In the genomic region with DNA sequence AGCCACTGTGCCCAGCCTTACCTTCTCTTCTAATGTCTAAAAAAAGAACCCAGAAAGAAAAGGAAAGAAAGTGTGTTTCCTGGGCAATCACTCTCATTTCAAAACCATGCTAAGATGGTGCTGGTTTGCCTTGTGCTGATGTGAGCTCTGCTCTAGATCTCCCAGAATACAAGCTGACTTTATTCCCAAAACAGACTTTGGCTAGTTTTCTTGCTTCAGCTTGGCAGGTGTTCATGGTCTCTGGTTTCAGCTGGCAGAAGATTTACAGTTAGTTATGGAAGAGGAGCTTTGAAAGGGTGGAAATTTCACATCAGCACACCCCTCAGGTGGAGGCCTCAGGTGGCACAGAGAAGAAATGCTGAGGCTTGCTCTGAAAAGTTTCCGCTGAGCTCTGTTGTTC, we compare ENCODE assay signal across 18 cellular contexts.
"Had no signal": no experiment of that assay in that cellular context is flagged by ENCODE, and none has a peak within 500 bp of the region (broad histone marks: within the 10 kb centered on the region; RNA-seq: fewer than 3 reads in every experiment).

No MANE protein-coding gene starts in this region.

- H3K4me3 ChIP-seq: heart left ventricle, left ventricle myocardium inferior, spleen, suprapubic skin had no signal

- DNase-seq: activated CD4-positive, alpha-beta T cell treated with anti-CD3 and anti-CD28 coated beads, Interleukin-2, amount 50 U/mL, for 48 hours; activated gamma-delta T cell treated with Interleukin-2 at 50 U/mL for 16 hours; activated naive CD8-positive, alpha-beta T cell treated with anti-CD3 and anti-CD28 coated beads, Interleukin-2, amount 10 ng/mL, durations not matched to agents 7 days and 5 days; activated T-cell treated with anti-CD3 and anti-CD28 coated beads, Interleukin-2, amount 50 U/mL, for 48 hours; endodermal cell; foreskin fibroblast; heart left ventricle; left ventricle myocardium inferior; mesendoderm; posterior cingulate gyrus; right cardiac atrium; spleen; stimulated activated CD4-positive, alpha-beta T cell treated with anti-CD3 and anti-CD28 coated beads, Interleukin-1b, Interleukin-23, amount 100 ng/mL, for 48 hours; stimulated activated naive B cell treated with anti-CD40 and anti-IgM and Interleukin-4, amounts not matched to agents 10 μg/mL and 1 μg/mL and 100 μg/mL, for 72 hours; SW 1271 had no signal

- ATAC-seq: activated CD4-positive, CD25-positive, alpha-beta regulatory T cell treated with anti-CD3 and anti-CD28 coated beads, Interleukin-2, amount 50 U/mL, for 24 hours; heart left ventricle; right cardiac atrium; stimulated activated naive B cell treated with anti-CD40 and anti-IgM and Interleukin-4, amounts not matched to agents 10 μg/mL and 1 μg/mL and 100 μg/mL, for 72 hours had no signal

- H3K27me3 ChIP-seq: heart left ventricle, spleen, suprapubic skin had no signal

- H3K36me3 ChIP-seq: heart left ventricle, left ventricle myocardium inferior, spleen, suprapubic skin had no signal

- H3K4me1 Mint-ChIP-seq: activated naive CD8-positive, alpha-beta T cell treated with anti-CD3 and anti-CD28 coated beads, Interleukin-2, amount 10 ng/mL, durations not matched to agents 7 days and 5 days; stimulated activated naive B cell treated with anti-CD40 and anti-IgM and Interleukin-4, amounts not matched to agents 10 μg/mL and 1 μg/mL and 100 μg/mL, for 72 hours had no signal

- H3K9me3 Mint-ChIP-seq: activated naive CD8-positive, alpha-beta T cell treated with anti-CD3 and anti-CD28 coated beads, Interleukin-2, amount 10 ng/mL, durations not matched to agents 7 days and 5 days; endodermal cell; stimulated activated naive B cell treated with anti-CD40 and anti-IgM and Interleukin-4, amounts not matched to agents 10 μg/mL and 1 μg/mL and 100 μg/mL, for 72 hours; T-helper 2 cell treated with Interferon-gamma antibody and Interleukin-4, amounts not matched to agents 5 μg/mL and 100 μg/mL, for 36 hours had no signal

- H3K4me1 ChIP-seq: heart left ventricle, left ventricle myocardium inferior, spleen, suprapubic skin had no signal

- H3K4me3 Mint-ChIP-seq: activated naive CD8-positive, alpha-beta T cell treated with anti-CD3 and anti-CD28 coated beads, Interleukin-2, amount 10 ng/mL, durations not matched to agents 7 days and 5 days; endodermal cell; stimulated activated naive B cell treated with anti-CD40 and anti-IgM and Interleukin-4, amounts not matched to agents 10 μg/mL and 1 μg/mL and 100 μg/mL, for 72 hours; T-helper 2 cell treated with Interferon-gamma antibody and Interleukin-4, amounts not matched to agents 5 μg/mL and 100 μg/mL, for 36 hours had no signal

- H3K27ac Mint-ChIP-seq: activated naive CD8-positive, alpha-beta T cell treated with anti-CD3 and anti-CD28 coated beads, Interleukin-2, amount 10 ng/mL, durations not matched to agents 7 days and 5 days; endodermal cell; stimulated activated naive B cell treated with anti-CD40 and anti-IgM and Interleukin-4, amounts not matched to agents 10 μg/mL and 1 μg/mL and 100 μg/mL, for 72 hours; T-helper 2 cell treated with Interferon-gamma antibody and Interleukin-4, amounts not matched to agents 5 μg/mL and 100 μg/mL, for 36 hours had no signal

- H3K36me3 Mint-ChIP-seq: activated naive CD8-positive, alpha-beta T cell treated with anti-CD3 and anti-CD28 coated beads, Interleukin-2, amount 10 ng/mL, durations not matched to agents 7 days and 5 days; stimulated activated naive B cell treated with anti-CD40 and anti-IgM and Interleukin-4, amounts not matched to agents 10 μg/mL and 1 μg/mL and 100 μg/mL, for 72 hours had no signal

- H3K9me3 ChIP-seq: heart left ventricle, left ventricle myocardium inferior, spleen, suprapubic skin had no signal

- H3K27ac ChIP-seq: left ventricle myocardium inferior, spleen, suprapubic skin had no signal
